Comparison of ENCODE assay signal across 17 cellular contexts in genomic region chr18:55503167-55503820, GRCh38.
"Had no signal": no experiment of that assay in that cellular context is flagged by ENCODE, and none has a peak within 500 bp of the region (broad histone marks: within the 10 kb centered on the region; RNA-seq: fewer than 3 reads in every experiment).

No MANE protein-coding gene starts in this region.

- H3K4me1 Mint-ChIP-seq: activated CD4-positive, alpha-beta memory T cell treated with anti-CD3 and anti-CD28 coated beads, Interleukin-2, amount 10 ng/mL, durations not matched to agents 7 days and 5 days; activated naive CD8-positive, alpha-beta T cell treated with anti-CD3 and anti-CD28 coated beads, Interleukin-2, amount 10 ng/mL, durations not matched to agents 7 days and 5 days had no signal

- DNase-seq: activated CD4-positive, alpha-beta memory T cell treated with anti-CD3 and anti-CD28 coated beads, Interleukin-2, amount 10 ng/mL, durations not matched to agents 7 days and 5 days; activated CD8-positive, alpha-beta memory T cell treated with anti-CD3 and anti-CD28 coated beads, Interleukin-2, amount 50 U/mL, for 4 hours; activated gamma-delta T cell treated with Interleukin-2 at 50 U/mL for 16 hours; activated naive CD8-positive, alpha-beta T cell treated with anti-CD3 and anti-CD28 coated beads, Interleukin-2, amount 10 ng/mL, durations not matched to agents 7 days and 5 days; activated T-cell treated with anti-CD3 and anti-CD28 coated beads, Interleukin-2, amount 50 U/mL, for 72 hours; aorta; colonic mucosa; effector CD4-positive, alpha-beta T cell; lower lobe of right lung; naive B cell; small intestine; T-helper 9 cell; tibial artery; uterus had no signal

- H3K27me3 Mint-ChIP-seq: naive B cell had no signal

- FAIRE-seq: small intestine had no signal

- H3K27ac Mint-ChIP-seq: activated CD4-positive, alpha-beta memory T cell treated with anti-CD3 and anti-CD28 coated beads, Interleukin-2, amount 10 ng/mL, durations not matched to agents 7 days and 5 days; activated naive CD8-positive, alpha-beta T cell treated with anti-CD3 and anti-CD28 coated beads, Interleukin-2, amount 10 ng/mL, durations not matched to agents 7 days and 5 days; activated T-cell treated with anti-CD3 and anti-CD28 coated beads, Interleukin-2, amount 50 U/mL, for 72 hours had no signal

- H3K27me3 ChIP-seq: cardiac muscle cell, colonic mucosa, gastroesophageal sphincter, tibial artery, uterus had no signal

- H3K9me3 Mint-ChIP-seq: activated naive CD8-positive, alpha-beta T cell treated with anti-CD3 and anti-CD28 coated beads, Interleukin-2, amount 10 ng/mL, durations not matched to agents 7 days and 5 days; activated T-cell treated with anti-CD3 and anti-CD28 coated beads, Interleukin-2, amount 50 U/mL, for 72 hours; naive B cell had no signal

- H3K36me3 ChIP-seq: cardiac muscle cell, colonic mucosa, gastroesophageal sphincter, lower lobe of right lung, tibial artery, uterus had no signal

- H3K4me3 ChIP-seq: cardiac muscle cell, colonic mucosa, gastroesophageal sphincter, lower lobe of right lung, tibial artery, uterus had no signal

- H3K27ac ChIP-seq: cardiac muscle cell, colonic mucosa, epithelial cell of prostate, gastroesophageal sphincter, lower lobe of right lung, tibial artery had no signal

- H3K36me3 Mint-ChIP-seq: activated naive CD8-positive, alpha-beta T cell treated with anti-CD3 and anti-CD28 coated beads, Interleukin-2, amount 10 ng/mL, durations not matched to agents 7 days and 5 days; naive B cell had no signal

- H3K9me3 ChIP-seq: colonic mucosa, gastroesophageal sphincter, lower lobe of right lung, tibial artery, uterus had no signal

- H3K4me3 Mint-ChIP-seq: activated CD4-positive, alpha-beta memory T cell treated with anti-CD3 and anti-CD28 coated beads, Interleukin-2, amount 10 ng/mL, durations not matched to agents 7 days and 5 days; activated naive CD8-positive, alpha-beta T cell treated with anti-CD3 and anti-CD28 coated beads, Interleukin-2, amount 10 ng/mL, durations not matched to agents 7 days and 5 days; activated T-cell treated with anti-CD3 and anti-CD28 coated beads, Interleukin-2, amount 50 U/mL, for 72 hours had no signal

- H3K4me1 ChIP-seq: colonic mucosa had no signal
